ENCODE assay signal across 1 cellular context in genomic region chr11:10302744-10303557, GRCh38.
A peak's percentile ranks its signal among the peaks of the same experiment; 100 is the strongest.
TF ChIP-seq lines count a peak whose summit lies in the region.

No MANE protein-coding gene starts in this region.

TF ChIP-seq in HepG2, 621 proteins besides CTCF, POLR2A, EP300 and RAD21 (continued from another document and continues in another):
- TF ChIP-seq ZBTB40 (IDR thresholded peaks at IDR 0.05) (no peak), ZBTB40 (CRISPR knock-in tag; IDR thresholded peaks at IDR 0.05) (no peak; the same call in 1 of the 2 replicates), TBL1XR1 (IDR thresholded peaks at IDR 0.05; ENCODE audit: borderline replicate concordance, low read length, partially characterized antibody) (no peak), ZBTB21 (CRISPR knock-in tag; IDR thresholded peaks at IDR 0.05) (no peak), ARNT2 (CRISPR knock-in tag; IDR thresholded peaks at IDR 0.05; ENCODE audit: low read depth) (no peak; the same call in 1 of the 2 replicates), JDP2 (CRISPR knock-in tag; IDR thresholded peaks at IDR 0.05; ENCODE audit: borderline replicate concordance) (no peak), KDM6A (CRISPR knock-in tag; IDR thresholded peaks at IDR 0.05; ENCODE audit: low read depth) (no peak), ZFX (CRISPR knock-in tag; IDR thresholded peaks at IDR 0.05; ENCODE audit: low read depth) (peak; percentile 59), THAP8 (CRISPR knock-in tag; IDR thresholded peaks at IDR 0.05; ENCODE audit: borderline replicate concordance) (no peak), DDIT3 (CRISPR knock-in tag; IDR thresholded peaks at IDR 0.05) (no peak), HOXD1 (CRISPR knock-in tag; IDR thresholded peaks at IDR 0.05) (no peak), ZNF292 (CRISPR knock-in tag; IDR thresholded peaks at IDR 0.05; ENCODE audit: borderline replicate concordance, low read depth) (peak; percentile 85; the same call in 1 of the 2 replicates), ZMYM3 (CRISPR knock-in tag; IDR thresholded peaks at IDR 0.05) (peak; percentile 30; the same call in 1 of the 2 replicates), ZMYM4 (CRISPR knock-in tag; IDR thresholded peaks at IDR 0.05) (peak; percentile 38; the same call in 1 of the 2 replicates), YY1 (IDR thresholded peaks at IDR 0.05; ENCODE audit: insufficient read depth, insufficient replicate concordance, low read depth, low read length) (peak; percentile 71), ZNF615 (CRISPR knock-in tag; IDR thresholded peaks at IDR 0.05; ENCODE audit: borderline replicate concordance) (no peak), ZNF546 (CRISPR knock-in tag; conservative IDR thresholded peaks at IDR 0.05) (no peak), SAFB2 (CRISPR knock-in tag; IDR thresholded peaks at IDR 0.05; ENCODE audit: borderline replicate concordance, low read depth) (no peak; the same call in 1 of the 2 replicates), SOX5 (CRISPR knock-in tag; IDR thresholded peaks at IDR 0.05; ENCODE audit: borderline replicate concordance) (no peak), SRF (IDR thresholded peaks at IDR 0.05; ENCODE audit: low read depth, low read length) (no peak), HNF1B (CRISPR knock-in tag; IDR thresholded peaks at IDR 0.05) (peak; percentile 30), ZNF101 (CRISPR knock-in tag; IDR thresholded peaks at IDR 0.05; ENCODE audit: borderline replicate concordance, low read depth) (no peak; the same call in 1 of the 2 replicates), PHF8 (CRISPR knock-in tag; IDR thresholded peaks at IDR 0.05) (peak; percentile 83), MIER2 (CRISPR knock-in tag; IDR thresholded peaks at IDR 0.05) (no peak), CEBPB (IDR thresholded peaks at IDR 0.05; ENCODE audit: borderline replicate concordance, low read depth, low read length) (no peak), ZNF709 (CRISPR knock-in tag; IDR thresholded peaks at IDR 0.05) (no peak), RCOR2 (CRISPR knock-in tag; IDR thresholded peaks at IDR 0.05) (0 out of 2 replicates have a peak, but pooled peaks have one; percentile 31), ZNF124 (CRISPR knock-in tag; IDR thresholded peaks at IDR 0.05) (no peak), ZNF460 (CRISPR knock-in tag; IDR thresholded peaks at IDR 0.05; ENCODE audit: borderline replicate concordance) (no peak), ZNF3 (CRISPR knock-in tag; IDR thresholded peaks at IDR 0.05) (no peak), ZIK1 (CRISPR knock-in tag; IDR thresholded peaks at IDR 0.05; ENCODE audit: borderline replicate concordance, low read depth) (peak; percentile 55), SSRP1 (CRISPR knock-in tag; IDR thresholded peaks at IDR 0.05) (no peak), ZNF773 (CRISPR knock-in tag; IDR thresholded peaks at IDR 0.05; ENCODE audit: borderline replicate concordance) (no peak), ZNF510 (CRISPR knock-in tag; IDR thresholded peaks at IDR 0.05; ENCODE audit: low read depth) (no peak), KLF13 (CRISPR knock-in tag; IDR thresholded peaks at IDR 0.05) (no peak)
- TF ChIP-seq, protein P1, sequence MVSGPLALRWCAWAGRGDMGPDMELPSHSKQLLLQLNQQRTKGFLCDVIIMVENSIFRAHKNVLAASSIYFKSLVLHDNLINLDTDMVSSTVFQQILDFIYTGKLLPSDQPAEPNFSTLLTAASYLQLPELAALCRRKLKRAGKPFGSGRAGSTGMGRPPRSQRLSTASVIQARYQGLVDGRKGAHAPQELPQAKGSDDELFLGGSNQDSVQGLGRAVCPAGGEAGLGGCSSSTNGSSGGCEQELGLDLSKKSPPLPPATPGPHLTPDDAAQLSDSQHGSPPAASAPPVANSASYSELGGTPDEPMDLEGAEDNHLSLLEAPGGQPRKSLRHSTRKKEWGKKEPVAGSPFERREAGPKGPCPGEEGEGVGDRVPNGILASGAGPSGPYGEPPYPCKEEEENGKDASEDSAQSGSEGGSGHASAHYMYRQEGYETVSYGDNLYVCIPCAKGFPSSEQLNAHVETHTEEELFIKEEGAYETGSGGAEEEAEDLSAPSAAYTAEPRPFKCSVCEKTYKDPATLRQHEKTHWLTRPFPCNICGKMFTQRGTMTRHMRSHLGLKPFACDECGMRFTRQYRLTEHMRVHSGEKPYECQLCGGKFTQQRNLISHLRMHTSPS (CRISPR knock-in tag; IDR thresholded peaks at IDR 0.05; ENCODE audit: low read depth) = peak; percentile 26; the same call in 1 of the 2 replicates
- TF ChIP-seq, protein P2, sequence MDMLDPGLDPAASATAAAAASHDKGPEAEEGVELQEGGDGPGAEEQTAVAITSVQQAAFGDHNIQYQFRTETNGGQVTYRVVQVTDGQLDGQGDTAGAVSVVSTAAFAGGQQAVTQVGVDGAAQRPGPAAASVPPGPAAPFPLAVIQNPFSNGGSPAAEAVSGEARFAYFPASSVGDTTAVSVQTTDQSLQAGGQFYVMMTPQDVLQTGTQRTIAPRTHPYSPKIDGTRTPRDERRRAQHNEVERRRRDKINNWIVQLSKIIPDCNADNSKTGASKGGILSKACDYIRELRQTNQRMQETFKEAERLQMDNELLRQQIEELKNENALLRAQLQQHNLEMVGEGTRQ (IDR thresholded peaks at IDR 0.05; ENCODE audit: low read depth, low read length) = no peak
- TF ChIP-seq, protein P2 (CRISPR knock-in tag; IDR thresholded peaks at IDR 0.05; ENCODE audit: borderline replicate concordance) = no peak
- TF ChIP-seq, protein P3, sequence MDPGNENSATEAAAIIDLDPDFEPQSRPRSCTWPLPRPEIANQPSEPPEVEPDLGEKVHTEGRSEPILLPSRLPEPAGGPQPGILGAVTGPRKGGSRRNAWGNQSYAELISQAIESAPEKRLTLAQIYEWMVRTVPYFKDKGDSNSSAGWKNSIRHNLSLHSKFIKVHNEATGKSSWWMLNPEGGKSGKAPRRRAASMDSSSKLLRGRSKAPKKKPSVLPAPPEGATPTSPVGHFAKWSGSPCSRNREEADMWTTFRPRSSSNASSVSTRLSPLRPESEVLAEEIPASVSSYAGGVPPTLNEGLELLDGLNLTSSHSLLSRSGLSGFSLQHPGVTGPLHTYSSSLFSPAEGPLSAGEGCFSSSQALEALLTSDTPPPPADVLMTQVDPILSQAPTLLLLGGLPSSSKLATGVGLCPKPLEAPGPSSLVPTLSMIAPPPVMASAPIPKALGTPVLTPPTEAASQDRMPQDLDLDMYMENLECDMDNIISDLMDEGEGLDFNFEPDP (CRISPR knock-in tag; conservative IDR thresholded peaks at IDR 0.05) = 0 out of 2 replicates have a peak, but pooled peaks have one; percentile 37
- TF ChIP-seq, protein P4, sequence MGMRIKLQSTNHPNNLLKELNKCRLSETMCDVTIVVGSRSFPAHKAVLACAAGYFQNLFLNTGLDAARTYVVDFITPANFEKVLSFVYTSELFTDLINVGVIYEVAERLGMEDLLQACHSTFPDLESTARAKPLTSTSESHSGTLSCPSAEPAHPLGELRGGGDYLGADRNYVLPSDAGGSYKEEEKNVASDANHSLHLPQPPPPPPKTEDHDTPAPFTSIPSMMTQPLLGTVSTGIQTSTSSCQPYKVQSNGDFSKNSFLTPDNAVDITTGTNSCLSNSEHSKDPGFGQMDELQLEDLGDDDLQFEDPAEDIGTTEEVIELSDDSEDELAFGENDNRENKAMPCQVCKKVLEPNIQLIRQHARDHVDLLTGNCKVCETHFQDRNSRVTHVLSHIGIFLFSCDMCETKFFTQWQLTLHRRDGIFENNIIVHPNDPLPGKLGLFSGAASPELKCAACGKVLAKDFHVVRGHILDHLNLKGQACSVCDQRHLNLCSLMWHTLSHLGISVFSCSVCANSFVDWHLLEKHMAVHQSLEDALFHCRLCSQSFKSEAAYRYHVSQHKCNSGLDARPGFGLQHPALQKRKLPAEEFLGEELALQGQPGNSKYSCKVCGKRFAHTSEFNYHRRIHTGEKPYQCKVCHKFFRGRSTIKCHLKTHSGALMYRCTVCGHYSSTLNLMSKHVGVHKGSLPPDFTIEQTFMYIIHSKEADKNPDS (CRISPR knock-in tag; IDR thresholded peaks at IDR 0.05) = peak; percentile 82
- TF ChIP-seq, protein P5, sequence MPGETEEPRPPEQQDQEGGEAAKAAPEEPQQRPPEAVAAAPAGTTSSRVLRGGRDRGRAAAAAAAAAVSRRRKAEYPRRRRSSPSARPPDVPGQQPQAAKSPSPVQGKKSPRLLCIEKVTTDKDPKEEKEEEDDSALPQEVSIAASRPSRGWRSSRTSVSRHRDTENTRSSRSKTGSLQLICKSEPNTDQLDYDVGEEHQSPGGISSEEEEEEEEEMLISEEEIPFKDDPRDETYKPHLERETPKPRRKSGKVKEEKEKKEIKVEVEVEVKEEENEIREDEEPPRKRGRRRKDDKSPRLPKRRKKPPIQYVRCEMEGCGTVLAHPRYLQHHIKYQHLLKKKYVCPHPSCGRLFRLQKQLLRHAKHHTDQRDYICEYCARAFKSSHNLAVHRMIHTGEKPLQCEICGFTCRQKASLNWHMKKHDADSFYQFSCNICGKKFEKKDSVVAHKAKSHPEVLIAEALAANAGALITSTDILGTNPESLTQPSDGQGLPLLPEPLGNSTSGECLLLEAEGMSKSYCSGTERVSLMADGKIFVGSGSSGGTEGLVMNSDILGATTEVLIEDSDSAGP (CRISPR knock-in tag; IDR thresholded peaks at IDR 0.05; ENCODE audit: borderline replicate concordance) = peak; percentile 60; the same call in 1 of the 2 replicates
